1 cellular context compared by ENCODE assay signal in genomic region chr2:9053534-9053931, GRCh38.
TF ChIP-seq lines count a peak whose summit lies in the region.

No MANE protein-coding gene starts in this region.

TF ChIP-seq in GM12878, 131 proteins besides CTCF, POLR2A, EP300 and RAD21 (continued from another document):
- peak; percentile 55; the same call in 1 of the 2 replicates for TF ChIP-seq PKNOX1 (IDR thresholded peaks at IDR 0.05)
- TF ChIP-seq, protein P1, sequence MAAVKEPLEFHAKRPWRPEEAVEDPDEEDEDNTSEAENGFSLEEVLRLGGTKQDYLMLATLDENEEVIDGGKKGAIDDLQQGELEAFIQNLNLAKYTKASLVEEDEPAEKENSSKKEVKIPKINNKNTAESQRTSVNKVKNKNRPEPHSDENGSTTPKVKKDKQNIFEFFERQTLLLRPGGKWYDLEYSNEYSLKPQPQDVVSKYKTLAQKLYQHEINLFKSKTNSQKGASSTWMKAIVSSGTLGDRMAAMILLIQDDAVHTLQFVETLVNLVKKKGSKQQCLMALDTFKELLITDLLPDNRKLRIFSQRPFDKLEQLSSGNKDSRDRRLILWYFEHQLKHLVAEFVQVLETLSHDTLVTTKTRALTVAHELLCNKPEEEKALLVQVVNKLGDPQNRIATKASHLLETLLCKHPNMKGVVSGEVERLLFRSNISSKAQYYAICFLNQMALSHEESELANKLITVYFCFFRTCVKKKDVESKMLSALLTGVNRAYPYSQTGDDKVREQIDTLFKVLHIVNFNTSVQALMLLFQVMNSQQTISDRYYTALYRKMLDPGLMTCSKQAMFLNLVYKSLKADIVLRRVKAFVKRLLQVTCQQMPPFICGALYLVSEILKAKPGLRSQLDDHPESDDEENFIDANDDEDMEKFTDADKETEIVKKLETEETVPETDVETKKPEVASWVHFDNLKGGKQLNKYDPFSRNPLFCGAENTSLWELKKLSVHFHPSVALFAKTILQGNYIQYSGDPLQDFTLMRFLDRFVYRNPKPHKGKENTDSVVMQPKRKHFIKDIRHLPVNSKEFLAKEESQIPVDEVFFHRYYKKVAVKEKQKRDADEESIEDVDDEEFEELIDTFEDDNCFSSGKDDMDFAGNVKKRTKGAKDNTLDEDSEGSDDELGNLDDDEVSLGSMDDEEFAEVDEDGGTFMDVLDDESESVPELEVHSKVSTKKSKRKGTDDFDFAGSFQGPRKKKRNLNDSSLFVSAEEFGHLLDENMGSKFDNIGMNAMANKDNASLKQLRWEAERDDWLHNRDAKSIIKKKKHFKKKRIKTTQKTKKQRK (IDR thresholded peaks at IDR 0.05; ENCODE audit: low read depth, low read length), result no peak
- no peak for TF ChIP-seq KLF5 (IDR thresholded peaks at IDR 0.05; ENCODE audit: partially characterized antibody)
- TF ChIP-seq, protein P2, sequence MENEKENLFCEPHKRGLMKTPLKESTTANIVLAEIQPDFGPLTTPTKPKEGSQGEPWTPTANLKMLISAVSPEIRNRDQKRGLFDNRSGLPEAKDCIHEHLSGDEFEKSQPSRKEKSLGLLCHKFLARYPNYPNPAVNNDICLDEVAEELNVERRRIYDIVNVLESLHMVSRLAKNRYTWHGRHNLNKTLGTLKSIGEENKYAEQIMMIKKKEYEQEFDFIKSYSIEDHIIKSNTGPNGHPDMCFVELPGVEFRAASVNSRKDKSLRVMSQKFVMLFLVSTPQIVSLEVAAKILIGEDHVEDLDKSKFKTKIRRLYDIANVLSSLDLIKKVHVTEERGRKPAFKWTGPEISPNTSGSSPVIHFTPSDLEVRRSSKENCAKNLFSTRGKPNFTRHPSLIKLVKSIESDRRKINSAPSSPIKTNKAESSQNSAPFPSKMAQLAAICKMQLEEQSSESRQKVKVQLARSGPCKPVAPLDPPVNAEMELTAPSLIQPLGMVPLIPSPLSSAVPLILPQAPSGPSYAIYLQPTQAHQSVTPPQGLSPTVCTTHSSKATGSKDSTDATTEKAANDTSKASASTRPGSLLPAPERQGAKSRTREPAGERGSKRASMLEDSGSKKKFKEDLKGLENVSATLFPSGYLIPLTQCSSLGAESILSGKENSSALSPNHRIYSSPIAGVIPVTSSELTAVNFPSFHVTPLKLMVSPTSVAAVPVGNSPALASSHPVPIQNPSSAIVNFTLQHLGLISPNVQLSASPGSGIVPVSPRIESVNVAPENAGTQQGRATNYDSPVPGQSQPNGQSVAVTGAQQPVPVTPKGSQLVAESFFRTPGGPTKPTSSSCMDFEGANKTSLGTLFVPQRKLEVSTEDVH (IDR thresholded peaks at IDR 0.05; ENCODE audit: low read depth, partially characterized antibody), result no peak
- peak; percentile 31; the same call in 1 of the 2 replicates for TF ChIP-seq BMI1 (IDR thresholded peaks at IDR 0.05; ENCODE audit: borderline replicate concordance)
- no peak for TF ChIP-seq LARP7 (IDR thresholded peaks at IDR 0.05)
- no peak for TF ChIP-seq CHD2 (IDR thresholded peaks at IDR 0.05; ENCODE audit: borderline replicate concordance, low read depth, low read length)
- no peak for TF ChIP-seq ZNF207 (IDR thresholded peaks at IDR 0.05; ENCODE audit: borderline replicate concordance)
- TF ChIP-seq SIN3A (IDR thresholded peaks at IDR 0.05; ENCODE audit: low read depth, low read length), result no peak
- no peak for TF ChIP-seq SUPT20H (IDR thresholded peaks at IDR 0.05; ENCODE audit: borderline replicate concordance, control insufficient read depth, low read depth, low read length)
- TF ChIP-seq, protein P3, sequence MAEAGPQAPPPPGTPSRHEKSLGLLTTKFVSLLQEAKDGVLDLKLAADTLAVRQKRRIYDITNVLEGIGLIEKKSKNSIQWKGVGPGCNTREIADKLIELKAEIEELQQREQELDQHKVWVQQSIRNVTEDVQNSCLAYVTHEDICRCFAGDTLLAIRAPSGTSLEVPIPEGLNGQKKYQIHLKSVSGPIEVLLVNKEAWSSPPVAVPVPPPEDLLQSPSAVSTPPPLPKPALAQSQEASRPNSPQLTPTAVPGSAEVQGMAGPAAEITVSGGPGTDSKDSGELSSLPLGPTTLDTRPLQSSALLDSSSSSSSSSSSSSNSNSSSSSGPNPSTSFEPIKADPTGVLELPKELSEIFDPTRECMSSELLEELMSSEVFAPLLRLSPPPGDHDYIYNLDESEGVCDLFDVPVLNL (IDR thresholded peaks at IDR 0.05; ENCODE audit: low read depth, low read length), result no peak
- no peak for TF ChIP-seq FOXK2 (IDR thresholded peaks at IDR 0.05)
- no peak for TF ChIP-seq TCF3 (IDR thresholded peaks at IDR 0.05; ENCODE audit: borderline replicate concordance, insufficient read depth, low read depth, low read length)
- TF ChIP-seq, protein P4, sequence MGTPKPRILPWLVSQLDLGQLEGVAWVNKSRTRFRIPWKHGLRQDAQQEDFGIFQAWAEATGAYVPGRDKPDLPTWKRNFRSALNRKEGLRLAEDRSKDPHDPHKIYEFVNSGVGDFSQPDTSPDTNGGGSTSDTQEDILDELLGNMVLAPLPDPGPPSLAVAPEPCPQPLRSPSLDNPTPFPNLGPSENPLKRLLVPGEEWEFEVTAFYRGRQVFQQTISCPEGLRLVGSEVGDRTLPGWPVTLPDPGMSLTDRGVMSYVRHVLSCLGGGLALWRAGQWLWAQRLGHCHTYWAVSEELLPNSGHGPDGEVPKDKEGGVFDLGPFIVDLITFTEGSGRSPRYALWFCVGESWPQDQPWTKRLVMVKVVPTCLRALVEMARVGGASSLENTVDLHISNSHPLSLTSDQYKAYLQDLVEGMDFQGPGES (IDR thresholded peaks at IDR 0.05), result no peak
- TF ChIP-seq, protein P5, sequence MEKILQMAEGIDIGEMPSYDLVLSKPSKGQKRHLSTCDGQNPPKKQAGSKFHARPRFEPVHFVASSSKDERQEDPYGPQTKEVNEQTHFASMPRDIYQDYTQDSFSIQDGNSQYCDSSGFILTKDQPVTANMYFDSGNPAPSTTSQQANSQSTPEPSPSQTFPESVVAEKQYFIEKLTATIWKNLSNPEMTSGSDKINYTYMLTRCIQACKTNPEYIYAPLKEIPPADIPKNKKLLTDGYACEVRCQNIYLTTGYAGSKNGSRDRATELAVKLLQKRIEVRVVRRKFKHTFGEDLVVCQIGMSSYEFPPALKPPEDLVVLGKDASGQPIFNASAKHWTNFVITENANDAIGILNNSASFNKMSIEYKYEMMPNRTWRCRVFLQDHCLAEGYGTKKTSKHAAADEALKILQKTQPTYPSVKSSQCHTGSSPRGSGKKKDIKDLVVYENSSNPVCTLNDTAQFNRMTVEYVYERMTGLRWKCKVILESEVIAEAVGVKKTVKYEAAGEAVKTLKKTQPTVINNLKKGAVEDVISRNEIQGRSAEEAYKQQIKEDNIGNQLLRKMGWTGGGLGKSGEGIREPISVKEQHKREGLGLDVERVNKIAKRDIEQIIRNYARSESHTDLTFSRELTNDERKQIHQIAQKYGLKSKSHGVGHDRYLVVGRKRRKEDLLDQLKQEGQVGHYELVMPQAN (conservative IDR thresholded peaks at IDR 0.05), result no peak
- no peak for TF ChIP-seq NFXL1 (IDR thresholded peaks at IDR 0.05; ENCODE audit: borderline replicate concordance)
- TF ChIP-seq TCF7 (IDR thresholded peaks at IDR 0.05; ENCODE audit: borderline replicate concordance), result no peak
- TF ChIP-seq IKZF2 (IDR thresholded peaks at IDR 0.05), result peak in 1 of 2 experiments; percentile 27; a peak in 2 of 4 replicates
- TF ChIP-seq, protein P6, sequence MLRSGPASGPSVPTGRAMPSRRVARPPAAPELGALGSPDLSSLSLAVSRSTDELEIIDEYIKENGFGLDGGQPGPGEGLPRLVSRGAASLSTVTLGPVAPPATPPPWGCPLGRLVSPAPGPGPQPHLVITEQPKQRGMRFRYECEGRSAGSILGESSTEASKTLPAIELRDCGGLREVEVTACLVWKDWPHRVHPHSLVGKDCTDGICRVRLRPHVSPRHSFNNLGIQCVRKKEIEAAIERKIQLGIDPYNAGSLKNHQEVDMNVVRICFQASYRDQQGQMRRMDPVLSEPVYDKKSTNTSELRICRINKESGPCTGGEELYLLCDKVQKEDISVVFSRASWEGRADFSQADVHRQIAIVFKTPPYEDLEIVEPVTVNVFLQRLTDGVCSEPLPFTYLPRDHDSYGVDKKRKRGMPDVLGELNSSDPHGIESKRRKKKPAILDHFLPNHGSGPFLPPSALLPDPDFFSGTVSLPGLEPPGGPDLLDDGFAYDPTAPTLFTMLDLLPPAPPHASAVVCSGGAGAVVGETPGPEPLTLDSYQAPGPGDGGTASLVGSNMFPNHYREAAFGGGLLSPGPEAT (IDR thresholded peaks at IDR 0.05; ENCODE audit: low read depth), result no peak
TF ChIP-seq in GM12878: peak in this region for 6.
